ENCODE assay signal across 20 cellular contexts in the genomic region with DNA sequence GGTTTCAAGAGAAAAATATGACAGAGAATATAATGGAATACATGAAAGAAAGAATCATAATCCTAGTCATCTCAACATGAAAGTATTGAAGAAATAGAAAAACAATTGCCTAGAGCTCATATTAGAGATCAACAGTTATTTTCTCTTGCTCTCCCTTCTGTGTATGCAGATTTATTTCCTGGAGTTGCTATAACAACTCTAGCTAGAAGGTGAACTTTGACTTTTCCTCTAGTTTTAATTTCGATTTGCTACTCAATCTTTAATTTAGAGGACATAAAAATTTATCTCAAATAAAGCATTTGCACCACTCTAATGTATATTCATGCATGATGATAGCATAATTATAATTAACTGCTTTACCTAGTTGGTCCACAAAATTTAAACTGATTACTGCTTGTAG.
DNase-seq lines count a peak whose midpoint lies in the region; ATAC-seq and TF ChIP-seq lines count a peak whose summit lies in the region.
"Had no signal": no experiment of that assay in that cellular context is flagged by ENCODE, and none has a peak within 500 bp of the region (broad histone marks: within the 10 kb centered on the region; RNA-seq: fewer than 3 reads in every experiment).

No MANE protein-coding gene starts in this region.

- H3K27me3 Mint-ChIP-seq in natural killer cell treated with Interleukin-12 subunit alpha and Interleukin-12 subunit beta and Interleukin-15 and Interleukin-18, amount 100 ng/mL, for 72 hours: no peaks in the 10 kb centered on the region
- H3K27me3 Mint-ChIP-seq in natural killer cell (ENCODE audit: low read depth in 2 of 2): no peaks in the 10 kb centered on the region
- H3K27me3 Mint-ChIP-seq in effector memory CD8-positive, alpha-beta T cell: no peaks in the 10 kb centered on the region

- intact Hi-C loops in natural killer cell (cut with micrococcal nuclease): no loop called here
- intact Hi-C loops in mucosa of descending colon (cut with DNase I, micrococcal nuclease): no loop called here
- intact Hi-C loops in body of pancreas (cut with DNase I): no loop called here

- peak overlapping the region in 1 of 4 donors; percentile 3 for H3K27ac ChIP-seq in body of pancreas
- H3K27ac ChIP-seq: KMS-11 had no signal

- TF ChIP-seq CTCF in natural killer cell (IDR thresholded peaks at IDR 0.05) (no peak), mucosa of descending colon (IDR thresholded peaks at IDR 0.05) (no peak), body of pancreas (IDR thresholded peaks at IDR 0.05) (no peak)

- H3K9me3 ChIP-seq in mucosa of descending colon: no peaks in the 10 kb centered on the region
- H3K9me3 ChIP-seq in body of pancreas: no peaks in the 10 kb centered on the region

- DNase-seq in natural killer cell treated with Interleukin-12 subunit alpha and Interleukin-12 subunit beta and Interleukin-15 and Interleukin-18, amount 100 ng/mL, for 72 hours (ENCODE audit: low spot score): no peak
- DNase-seq in natural killer cell: no peak
- no peak for DNase-seq in effector memory CD8-positive, alpha-beta T cell
- DNase-seq in mucosa of descending colon: no peak
- DNase-seq in body of pancreas: no peak
- DNase-seq in iPS-NIHi11 (ENCODE audit: low spot score): no peak
- no peak for DNase-seq in stimulated activated CD4-positive, alpha-beta T cell treated with anti-CD3 and anti-CD28 coated beads, Interleukin-4, amount 100 ng/mL, for 1 hour
- DNase-seq: 8988T, COR-L47, DMS153, GDM1, NCI-H1417 treated with DMSO at 0.1 percent for 48 hours, NCI-H187 treated with DMSO at 0.1 percent for 48 hours, NCI-H2227 treated with DMSO at 0.1 percent for 48 hours, NCI-H510A treated with DMSO at 0.1 percent for 48 hours, NCI-H774, SHP77 treated with DMSO at 0.1 percent for 48 hours had no signal

- H3K4me1 ChIP-seq in mucosa of descending colon (ENCODE audit: low read depth) (peaks cover 3% of the 10 kb centered on the region), body of pancreas (peaks cover 16% of the 10 kb centered on the region)

- H3K27ac Mint-ChIP-seq in natural killer cell treated with Interleukin-12 subunit alpha and Interleukin-12 subunit beta and Interleukin-15 and Interleukin-18, amount 100 ng/mL, for 72 hours: peak overlapping the region; percentile 53 to 74
- H3K27ac Mint-ChIP-seq in natural killer cell: peak overlapping the region in 1 of 2 donors; percentile 65
- H3K27ac Mint-ChIP-seq in effector memory CD8-positive, alpha-beta T cell: peak overlapping the region; percentile 67 to 82

- H3K36me3 ChIP-seq in mucosa of descending colon (ENCODE audit: low read depth) (no peaks in the 10 kb centered on the region), body of pancreas (replicated peaks in 1 of 2; ENCODE audit: insufficient read depth in 1 of 2, low read depth in 2 of 2) (no peaks in the 10 kb centered on the region)

- no peak overlapping the region for H3K4me3 ChIP-seq in mucosa of descending colon
- H3K4me3 ChIP-seq in body of pancreas: no peak overlapping the region

- H3K36me3 Mint-ChIP-seq in natural killer cell treated with Interleukin-12 subunit alpha and Interleukin-12 subunit beta and Interleukin-15 and Interleukin-18, amount 100 ng/mL, for 72 hours: no peaks in the 10 kb centered on the region
- H3K36me3 Mint-ChIP-seq in natural killer cell: no peaks in the 10 kb centered on the region
- H3K36me3 Mint-ChIP-seq in effector memory CD8-positive, alpha-beta T cell (ENCODE audit: insufficient read depth): peaks cover 6% of the 10 kb centered on the region
- H3K36me3 Mint-ChIP-seq: CD14-positive monocyte had no signal

- 30 to 40% methylated on average over 1 of the region's 1 CpG for WGBS in body of pancreas, 2 donors

- H3K4me3 Mint-ChIP-seq in natural killer cell treated with Interleukin-12 subunit alpha and Interleukin-12 subunit beta and Interleukin-15 and Interleukin-18, amount 100 ng/mL, for 72 hours: no peak overlapping the region
- no peak overlapping the region for H3K4me3 Mint-ChIP-seq in natural killer cell
- no peak overlapping the region for H3K4me3 Mint-ChIP-seq in effector memory CD8-positive, alpha-beta T cell
- H3K4me3 Mint-ChIP-seq: CD14-positive monocyte had no signal

- H3K4me1 Mint-ChIP-seq in natural killer cell treated with Interleukin-12 subunit alpha and Interleukin-12 subunit beta and Interleukin-15 and Interleukin-18, amount 100 ng/mL, for 72 hours (ENCODE audit: low read depth in 2 of 2): peaks cover 31 to 39% of the 10 kb centered on the region in 2 donors
- H3K4me1 Mint-ChIP-seq in natural killer cell: peaks cover 36 to 37% of the 10 kb centered on the region in 2 donors
- peaks cover 21% of the 10 kb centered on the region in 2 donors for H3K4me1 Mint-ChIP-seq in effector memory CD8-positive, alpha-beta T cell (ENCODE audit: low read depth in 2 of 2)

- TF ChIP-seq POLR2A in body of pancreas (IDR thresholded peaks at IDR 0.05): no peak

- H3K27me3 ChIP-seq in body of pancreas: no peaks in the 10 kb centered on the region

- no peaks in the 10 kb centered on the region for H3K9me3 Mint-ChIP-seq in natural killer cell treated with Interleukin-12 subunit alpha and Interleukin-12 subunit beta and Interleukin-15 and Interleukin-18, amount 100 ng/mL, for 72 hours
- H3K9me3 Mint-ChIP-seq in natural killer cell: no peaks in the 10 kb centered on the region
- no peaks in the 10 kb centered on the region for H3K9me3 Mint-ChIP-seq in effector memory CD8-positive, alpha-beta T cell

- no peak for ATAC-seq in natural killer cell treated with Interleukin-12 subunit alpha and Interleukin-12 subunit beta and Interleukin-15 and Interleukin-18, amount 100 ng/mL, for 72 hours
- no peak for ATAC-seq in natural killer cell
- no peak for ATAC-seq in effector memory CD8-positive, alpha-beta T cell (replicated peaks)
- peak; percentile 59 for ATAC-seq in mucosa of descending colon
- ATAC-seq in GM18867 (IDR thresholded peaks at IDR 0.05; ENCODE audit: unreplicated experiment): no peak
- no peak for ATAC-seq in body of pancreas
